Comparison of ENCODE assay signal across 18 cellular contexts in the genomic region with DNA sequence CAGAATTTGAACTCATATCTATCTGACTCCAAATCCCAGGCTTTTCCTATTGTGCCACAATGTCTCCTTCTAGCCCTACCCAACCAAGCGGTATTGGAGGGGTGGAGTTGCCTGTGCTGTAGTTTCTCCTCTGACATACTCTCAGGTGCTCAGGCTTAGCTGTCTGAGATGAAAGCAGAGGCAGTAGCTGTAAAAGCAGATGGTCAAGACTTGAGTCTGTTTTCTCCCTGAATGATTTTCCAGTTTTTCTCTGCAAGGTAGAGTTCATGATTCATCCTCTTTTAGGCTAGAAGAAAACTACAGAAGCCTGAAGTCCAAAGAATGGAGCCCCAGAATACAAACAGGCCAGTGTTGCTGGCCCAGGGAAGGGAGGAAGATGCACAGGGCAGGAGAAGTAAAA.
A peak's percentile ranks its signal among the peaks of the same experiment; 100 is the strongest.
DNase-seq lines count a peak whose midpoint lies in the region; ATAC-seq lines count a peak whose summit lies in the region.
"Had no signal": no experiment of that assay in that cellular context is flagged by ENCODE, and none has a peak within 500 bp of the region (broad histone marks: within the 10 kb centered on the region; RNA-seq: fewer than 3 reads in every experiment).

No MANE protein-coding gene starts in this region.

- ATAC-seq in GM21390 (IDR thresholded peaks at IDR 0.05; ENCODE audit: unreplicated experiment) = no peak
- no peak for ATAC-seq in HG03097 (IDR thresholded peaks at IDR 0.05; ENCODE audit: low FRiP score, unreplicated experiment)
- no peak for ATAC-seq in GM18867 (IDR thresholded peaks at IDR 0.05; ENCODE audit: unreplicated experiment)
- ATAC-seq: HCT116 had no signal

- DNase-seq in NCI-H2171 (lab: John Stamatoyannopoulos, UW) (peak; percentile 1), NCI-H2171 treated with DMSO at 0.1 percent for 48 hours (lab: John Stamatoyannopoulos, UW) (no peak), M059J (ENCODE audit: low read depth) (peak; percentile 41), kidney tubule cell (ENCODE audit: low spot score) (peak; percentile 65), renal cortical epithelial cell (ENCODE audit: low read depth) (peak; percentile 21)
- DNase-seq: ACHN; AML-193; BE2C; CD4-positive, alpha-beta T cell; COR-L47; DMS153; DND-41; GOT3; H9 had no signal
